ENCODE assay signal across 25 cellular contexts in genomic region chr7:22632674-22633073, GRCh38.
"Had no signal": no experiment of that assay in that cellular context is flagged by ENCODE, and none has a peak within 500 bp of the region (broad histone marks: within the 10 kb centered on the region; RNA-seq: fewer than 3 reads in every experiment).

No MANE protein-coding gene starts in this region.

- H3K4me3 ChIP-seq: colonic mucosa, gastrocnemius medialis, pancreas, psoas muscle, skin epidermis, transverse colon had no signal

- FAIRE-seq: islet of Langerhans, pancreas, urothelium cell line had no signal

- ATAC-seq: activated CD4-positive, CD25-positive, alpha-beta regulatory T cell treated with anti-CD3 and anti-CD28 coated beads, Interleukin-2, amount 50 U/mL, for 24 hours; activated CD8-positive, alpha-beta T cell treated with anti-CD3 and anti-CD28 coated beads, Interleukin-2, amount 10 ng/mL, durations not matched to agents 7 days and 5 days; gastrocnemius medialis; left ventricle myocardium superior; pancreas; psoas muscle; right cardiac atrium; stimulated activated effector memory CD8-positive, alpha-beta T cell treated with anti-CD3 and anti-CD28 coated beads, Interleukin-12 subunit alpha, Interleukin-12 subunit beta, amount 100 ng/mL, for 72 hours; stimulated activated naive CD8-positive, alpha-beta T cell treated with anti-CD3 and anti-CD28 coated beads, Interleukin-15, amount 100 ng/mL, for 72 hours had no signal

- DNase-seq: activated CD4-positive, alpha-beta T cell treated with anti-CD3 and anti-CD28 coated beads, Interleukin-2, amount 50 U/mL, for 1 hour; activated CD8-positive, alpha-beta T cell treated with anti-CD3 and anti-CD28 coated beads, Interleukin-2, amount 10 ng/mL, durations not matched to agents 7 days and 5 days; activated gamma-delta T cell treated with Interleukin-2 at 50 U/mL for 16 hours; activated T-cell treated with anti-CD3 and anti-CD28 coated beads, Interleukin-2, amount 50 U/mL, for 1 hour; anterior cingulate cortex; colonic mucosa; erythroblast; gastrocnemius medialis; hippocampal formation; left ventricle myocardium superior; midbrain; pancreas; psoas muscle; right cardiac atrium; stimulated activated CD4-positive, alpha-beta T cell treated with anti-CD3 and anti-CD28 coated beads, Interleukin-1b, Interleukin-23, amount 100 ng/mL, for 48 hours; stimulated activated naive CD8-positive, alpha-beta T cell treated with anti-CD3 and anti-CD28 coated beads, Interleukin-15, amount 100 ng/mL, for 72 hours; T1000; transverse colon had no signal

- H3K27ac ChIP-seq: colonic mucosa, gastrocnemius medialis, neutrophil, pancreas, psoas muscle, skin epidermis, transverse colon, VCaP had no signal

- H3K4me1 ChIP-seq: colonic mucosa, pancreas, psoas muscle had no signal

- H3K9me3 ChIP-seq: colonic mucosa, gastrocnemius medialis, neutrophil, pancreas, psoas muscle, transverse colon had no signal

- H3K27me3 ChIP-seq: colonic mucosa, gastrocnemius medialis, pancreas, transverse colon had no signal

- H3K36me3 ChIP-seq: colonic mucosa, gastrocnemius medialis, neutrophil, pancreas, transverse colon had no signal
